Comparison of ENCODE assay signal across 1 cellular context in genomic region chr10:103231047-103231551, GRCh38.
TF ChIP-seq lines count a peak whose summit lies in the region.

No MANE protein-coding gene starts in this region.

TF ChIP-seq in SK-N-SH, 30 proteins besides CTCF, POLR2A, EP300 and RAD21 (continued from another document):
- TF ChIP-seq EZH2phosphoT487 (IDR thresholded peaks at IDR 0.05; ENCODE audit: borderline replicate concordance, low read depth) (no peak), FOXM1 (IDR thresholded peaks at IDR 0.05; ENCODE audit: low read depth) (no peak), ELF1 (IDR thresholded peaks at IDR 0.05) (no peak; the same call in 1 of the 2 replicates), SIN3A (IDR thresholded peaks at IDR 0.05; ENCODE audit: borderline replicate concordance, low read depth, low read length) (no peak), IRF3 (IDR thresholded peaks at IDR 0.05; ENCODE audit: low read depth, low read length) (no peak), RCOR1 (IDR thresholded peaks at IDR 0.05; ENCODE audit: low read length) (no peak), TCF12 (IDR thresholded peaks at IDR 0.05) (peak; percentile 88), MAX (IDR thresholded peaks at IDR 0.05; ENCODE audit: low read depth) (no peak), RXRA (IDR thresholded peaks at IDR 0.05; ENCODE audit: borderline replicate concordance, low read depth) (peak; percentile 62; the same call in 1 of the 2 replicates), NFIC (IDR thresholded peaks at IDR 0.05; ENCODE audit: borderline replicate concordance) (peak; percentile 67; the same call in 1 of the 2 replicates), PBX3 (IDR thresholded peaks at IDR 0.05) (peak; percentile 77), REST (IDR thresholded peaks at IDR 0.05; ENCODE audit: low read depth, low read length) (no peak), NRF1 (IDR thresholded peaks at IDR 0.05; ENCODE audit: low read depth, low read length) (no peak), FOSL2 (IDR thresholded peaks at IDR 0.05; ENCODE audit: borderline replicate concordance, low read depth) (peak; percentile 84), MXI1 (IDR thresholded peaks at IDR 0.05; ENCODE audit: low read depth, low read length) (no peak), YY1 (IDR thresholded peaks at IDR 0.05; ENCODE audit: low read depth) (no peak), GABPA (IDR thresholded peaks at IDR 0.05; ENCODE audit: low read depth) (no peak), JUND (IDR thresholded peaks at IDR 0.05) (peak; percentile 83), MEF2A (IDR thresholded peaks at IDR 0.05; ENCODE audit: borderline replicate concordance, low read depth) (peak; percentile 98), TEAD4 (IDR thresholded peaks at IDR 0.05; ENCODE audit: borderline replicate concordance, insufficient read depth) (peak; percentile 98)
